In genomic region chr12:52903285-52903854, GRCh38 we compare ENCODE assay signal across 8 cellular contexts.
DNase-seq lines count a peak whose midpoint lies in the region; TF ChIP-seq lines count a peak whose summit lies in the region.

No MANE protein-coding gene starts in this region.

- H3K9ac ChIP-seq in HUES6 (ENCODE audit: low read length): peak overlapping the region; percentile 87

- H3K4me3 ChIP-seq in HUES6 (ENCODE audit: low read depth, low read length): peak overlapping the region; percentile 94
- peak overlapping the region; percentile 42 for H3K4me3 ChIP-seq in astrocyte of the spinal cord (ENCODE audit: low read depth, low read length)

- H3K9me3 ChIP-seq in HUES6 (ENCODE audit: control insufficient read depth, insufficient read depth, low read depth, low read length): no peaks in the 10 kb centered on the region

- H3K27ac ChIP-seq in HUES6 (ENCODE audit: low read depth, low read length): peak overlapping the region; percentile 69; the same call in 1 of the 2 replicates

- peaks cover 35% of the 10 kb centered on the region for H3K4me1 ChIP-seq in HUES6 (ENCODE audit: control insufficient read depth, insufficient read depth, low read length)

- H3K27me3 ChIP-seq in HUES6 (ENCODE audit: control insufficient read depth, insufficient read depth, low read length): no peaks in the 10 kb centered on the region

- TF ChIP-seq CTCF in astrocyte of the spinal cord (IDR thresholded peaks at IDR 0.05; ENCODE audit: low read depth, low read length): no peak

- H3K36me3 ChIP-seq in HUES6 (ENCODE audit: control insufficient read depth, insufficient read depth, low read length): peaks cover 45% of the 10 kb centered on the region

- peak; percentile 68 for DNase-seq in EL
- DNase-seq in T follicular helper cell (ENCODE audit: low read depth): peak; percentile 24
- peak; percentile 86 for DNase-seq in astrocyte of the spinal cord (ENCODE audit: low read depth, low spot score)
- DNase-seq in hypothalamus (lab: John Stamatoyannopoulos, UW): peak in 43 of 51 donors; percentile 5 to 65 (median 29)
- DNase-seq in retina: peak; percentile 92
- no peak for DNase-seq in amniotic stem cell (lab: John Stamatoyannopoulos, UW)
- no peak for DNase-seq in cortex of kidney (lab: John Stamatoyannopoulos, UW)

- in situ Hi-C loops in astrocyte of the spinal cord (cut with HindIII; ENCODE audit: low sequenced_read_pairs): no loop called here

Comparison
In these comparisons a context has a peak if more than half of its experiments do, and no peak if none do; other contexts are left out.
1. DNase-seq: peak in EL (single experiment), T follicular helper cell (single experiment), astrocyte of the spinal cord (single experiment), hypothalamus (43 of 51) and retina (single experiment); none in amniotic stem cell (single experiment) and cortex of kidney (single experiment).